1 cellular context compared by ENCODE assay signal in the genomic region with DNA sequence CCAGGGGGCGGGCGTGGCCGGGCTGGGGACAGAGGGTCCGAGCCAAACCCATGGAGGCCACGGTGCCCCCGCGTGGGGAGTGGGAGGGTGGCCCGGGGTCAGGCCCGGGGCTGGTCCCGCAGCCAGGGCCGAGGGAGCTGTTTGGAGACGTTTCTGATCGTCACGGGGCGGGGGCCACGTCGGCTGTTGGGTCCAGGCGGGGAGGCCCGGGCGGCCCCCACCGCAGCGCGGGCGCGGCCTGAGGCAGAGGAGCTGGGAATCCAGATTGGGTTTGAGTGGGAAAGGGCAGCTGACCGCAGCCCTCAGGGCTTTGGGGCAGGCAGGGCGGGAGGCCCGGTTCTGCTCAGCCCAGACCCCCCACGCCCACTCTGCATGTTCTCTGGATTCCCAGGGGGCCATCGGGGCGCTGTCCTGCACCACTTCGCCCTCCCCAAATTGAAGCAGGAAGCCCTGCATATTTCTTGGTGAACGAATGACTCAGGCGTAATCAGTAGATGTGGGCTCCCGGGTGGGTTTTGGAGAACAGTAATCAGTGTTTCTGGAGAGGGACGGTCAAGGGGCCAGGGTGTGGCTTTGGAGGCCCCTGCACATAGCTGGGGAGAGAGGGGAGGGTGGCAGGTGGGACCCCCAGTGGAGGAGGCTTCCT.
TF ChIP-seq lines count a peak whose summit lies in the region.

No MANE protein-coding gene starts in this region.

TF ChIP-seq in HCT116, 20 proteins besides CTCF, POLR2A, EP300 and RAD21:
- TF ChIP-seq, protein P1, sequence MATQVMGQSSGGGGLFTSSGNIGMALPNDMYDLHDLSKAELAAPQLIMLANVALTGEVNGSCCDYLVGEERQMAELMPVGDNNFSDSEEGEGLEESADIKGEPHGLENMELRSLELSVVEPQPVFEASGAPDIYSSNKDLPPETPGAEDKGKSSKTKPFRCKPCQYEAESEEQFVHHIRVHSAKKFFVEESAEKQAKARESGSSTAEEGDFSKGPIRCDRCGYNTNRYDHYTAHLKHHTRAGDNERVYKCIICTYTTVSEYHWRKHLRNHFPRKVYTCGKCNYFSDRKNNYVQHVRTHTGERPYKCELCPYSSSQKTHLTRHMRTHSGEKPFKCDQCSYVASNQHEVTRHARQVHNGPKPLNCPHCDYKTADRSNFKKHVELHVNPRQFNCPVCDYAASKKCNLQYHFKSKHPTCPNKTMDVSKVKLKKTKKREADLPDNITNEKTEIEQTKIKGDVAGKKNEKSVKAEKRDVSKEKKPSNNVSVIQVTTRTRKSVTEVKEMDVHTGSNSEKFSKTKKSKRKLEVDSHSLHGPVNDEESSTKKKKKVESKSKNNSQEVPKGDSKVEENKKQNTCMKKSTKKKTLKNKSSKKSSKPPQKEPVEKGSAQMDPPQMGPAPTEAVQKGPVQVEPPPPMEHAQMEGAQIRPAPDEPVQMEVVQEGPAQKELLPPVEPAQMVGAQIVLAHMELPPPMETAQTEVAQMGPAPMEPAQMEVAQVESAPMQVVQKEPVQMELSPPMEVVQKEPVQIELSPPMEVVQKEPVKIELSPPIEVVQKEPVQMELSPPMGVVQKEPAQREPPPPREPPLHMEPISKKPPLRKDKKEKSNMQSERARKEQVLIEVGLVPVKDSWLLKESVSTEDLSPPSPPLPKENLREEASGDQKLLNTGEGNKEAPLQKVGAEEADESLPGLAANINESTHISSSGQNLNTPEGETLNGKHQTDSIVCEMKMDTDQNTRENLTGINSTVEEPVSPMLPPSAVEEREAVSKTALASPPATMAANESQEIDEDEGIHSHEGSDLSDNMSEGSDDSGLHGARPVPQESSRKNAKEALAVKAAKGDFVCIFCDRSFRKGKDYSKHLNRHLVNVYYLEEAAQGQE (IDR thresholded peaks at IDR 0.05; ENCODE audit: low read depth), result no peak
- TF ChIP-seq JUND (IDR thresholded peaks at IDR 0.05) (no peak), CBX3 (IDR thresholded peaks at IDR 0.05; ENCODE audit: low read depth) (no peak), ZFX (IDR thresholded peaks at IDR 0.05) (no peak), SP1 (IDR thresholded peaks at IDR 0.05; ENCODE audit: low read depth) (no peak), FOSL1 (IDR thresholded peaks at IDR 0.05; ENCODE audit: low read depth) (no peak), YY1 (IDR thresholded peaks at IDR 0.05; ENCODE audit: extremely low read depth, insufficient replicate concordance, low read depth, low read length) (no peak), ATF3 (IDR thresholded peaks at IDR 0.05) (no peak), ZNF274 (IDR thresholded peaks at IDR 0.05; ENCODE audit: low read depth, low read length) (no peak), EZH2 (IDR thresholded peaks at IDR 0.05) (no peak), CEBPB (IDR thresholded peaks at IDR 0.05; ENCODE audit: low read depth) (no peak), SIN3A (IDR thresholded peaks at IDR 0.05; ENCODE audit: low read depth) (no peak), EGR1 (IDR thresholded peaks at IDR 0.05; ENCODE audit: low read depth) (no peak), ELF1 (IDR thresholded peaks at IDR 0.05; ENCODE audit: borderline replicate concordance, low read depth) (no peak)
- TF ChIP-seq, protein P2, sequence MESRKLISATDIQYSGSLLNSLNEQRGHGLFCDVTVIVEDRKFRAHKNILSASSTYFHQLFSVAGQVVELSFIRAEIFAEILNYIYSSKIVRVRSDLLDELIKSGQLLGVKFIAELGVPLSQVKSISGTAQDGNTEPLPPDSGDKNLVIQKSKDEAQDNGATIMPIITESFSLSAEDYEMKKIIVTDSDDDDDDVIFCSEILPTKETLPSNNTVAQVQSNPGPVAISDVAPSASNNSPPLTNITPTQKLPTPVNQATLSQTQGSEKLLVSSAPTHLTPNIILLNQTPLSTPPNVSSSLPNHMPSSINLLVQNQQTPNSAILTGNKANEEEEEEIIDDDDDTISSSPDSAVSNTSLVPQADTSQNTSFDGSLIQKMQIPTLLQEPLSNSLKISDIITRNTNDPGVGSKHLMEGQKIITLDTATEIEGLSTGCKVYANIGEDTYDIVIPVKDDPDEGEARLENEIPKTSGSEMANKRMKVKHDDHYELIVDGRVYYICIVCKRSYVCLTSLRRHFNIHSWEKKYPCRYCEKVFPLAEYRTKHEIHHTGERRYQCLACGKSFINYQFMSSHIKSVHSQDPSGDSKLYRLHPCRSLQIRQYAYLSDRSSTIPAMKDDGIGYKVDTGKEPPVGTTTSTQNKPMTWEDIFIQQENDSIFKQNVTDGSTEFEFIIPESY (IDR thresholded peaks at IDR 0.05; ENCODE audit: extremely low read depth, insufficient replicate concordance, low read length), result no peak
- TF ChIP-seq, protein P3, sequence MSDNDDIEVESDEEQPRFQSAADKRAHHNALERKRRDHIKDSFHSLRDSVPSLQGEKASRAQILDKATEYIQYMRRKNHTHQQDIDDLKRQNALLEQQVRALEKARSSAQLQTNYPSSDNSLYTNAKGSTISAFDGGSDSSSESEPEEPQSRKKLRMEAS (IDR thresholded peaks at IDR 0.05), result no peak
